Comparison of ENCODE assay signal across 23 cellular contexts in genomic region chr11:77882396-77882795, GRCh38.
"Had no signal": no experiment of that assay in that cellular context is flagged by ENCODE, and none has a peak within 500 bp of the region (broad histone marks: within the 10 kb centered on the region; RNA-seq: fewer than 3 reads in every experiment).

No MANE protein-coding gene starts in this region.

- DNase-seq: activated B cell treated with CpG ODN at 0.5 μM for 24 hours; activated CD4-positive, alpha-beta memory T cell treated with anti-CD3 and anti-CD28 coated beads for 36 hours; activated CD4-positive, alpha-beta T cell treated with anti-CD3 and anti-CD28 coated beads, Interleukin-2, amount 10 ng/mL, durations not matched to agents 7 days and 5 days; activated effector memory CD4-positive, alpha-beta T cell treated with Interleukin-2 at 50 U/mL for 16 hours; activated naive CD4-positive, alpha-beta T cell treated with Interleukin-2 at 50 U/mL for 16 hours; activated naive CD8-positive, alpha-beta T cell treated with anti-CD3 and anti-CD28 coated beads, Interleukin-2, amount 10 ng/mL, durations not matched to agents 7 days and 5 days; activated T-cell treated with anti-CD3 and anti-CD28 coated beads for 4 hours; adrenal gland; anterior cingulate cortex; Kasumi-1; KBM-7; NCI-H1105 treated with DMSO at 0.1 percent for 48 hours; NCI-H1436 treated with DMSO at 0.1 percent for 48 hours; NCI-H187; NCI-H2081 treated with DMSO at 0.1 percent for 48 hours; NCI-H2171; NCI-H2227 treated with DMSO at 0.1 percent for 48 hours; NCI-H510A; NCI-H526 treated with DMSO at 0.1 percent for 48 hours; NCI-H82; SIG-M5; T-helper 17 cell; T-helper 9 cell had no signal

- ATAC-seq: T-helper 17 cell had no signal
